15 cellular contexts compared by ENCODE assay signal in genomic region chr3:119550090-119550910, GRCh38.
A peak's percentile ranks its signal among the peaks of the same experiment; 100 is the strongest.
DNase-seq lines count a peak whose midpoint lies in the region; ATAC-seq, FAIRE-seq and TF ChIP-seq lines count a peak whose summit lies in the region.
"Had no signal": no experiment of that assay in that cellular context is flagged by ENCODE, and none has a peak within 500 bp of the region (broad histone marks: within the 10 kb centered on the region; RNA-seq: fewer than 3 reads in every experiment).

No MANE protein-coding gene starts in this region.

- ATAC-seq in GM18498 (IDR thresholded peaks at IDR 0.05; ENCODE audit: unreplicated experiment) (peak; percentile 41), GM19025 (IDR thresholded peaks at IDR 0.05; ENCODE audit: low read depth, unreplicated experiment) (peak; percentile 36), HG02642 (IDR thresholded peaks at IDR 0.05; ENCODE audit: poor library complexity, unreplicated experiment) (peak; percentile 39)

- H3F3A ChIP-seq in OCI-LY1 (ENCODE audit: insufficient read depth, low read length), result no peaks in the 10 kb centered on the region

- TF ChIP-seq CTCF in OCI-LY1 (IDR thresholded peaks at IDR 0.05; ENCODE audit: low read length), result no peak; the same call in 1 of the 2 replicates
- no peak for TF ChIP-seq CTCF in RWPE1 (conservative IDR thresholded peaks at IDR 0.05; ENCODE audit: low read depth)
- TF ChIP-seq CTCF in D721Med (IDR thresholded peaks at IDR 0.05; ENCODE audit: insufficient read depth, missing control alignments), result no peak

- POLR2A ChIA-PET in RWPE1 (lab: Yijun Ruan, JAX; ENCODE audit: low non-redundant PET), result no interaction called here

- H3K4me3 ChIP-seq in OCI-LY1 (ENCODE audit: low read depth, low read length, poor library complexity, severe bottlenecking), result no peak overlapping the region
- H3K4me3 ChIP-seq: BLaER1 treated with 17β-estradiol and CSF1 and Interleukin-3, amounts not matched to agents 10 nM and 100 nM had no signal

- H3K4me2 ChIP-seq in OCI-LY1 (ENCODE audit: low read length), result no peak overlapping the region; the same call in 1 of the 2 replicates

- H3K79me2 ChIP-seq in OCI-LY1 (ENCODE audit: insufficient read depth, low read length), result no peaks in the 10 kb centered on the region

- H3K9me3 ChIP-seq in OCI-LY1 (ENCODE audit: low read length), result no peaks in the 10 kb centered on the region
- H3K9me3 ChIP-seq: BLaER1 treated with 17β-estradiol and CSF1 and Interleukin-3, amounts not matched to agents 10 nM and 100 nM had no signal

- no peaks in the 10 kb centered on the region for H4K20me1 ChIP-seq in OCI-LY1 (ENCODE audit: insufficient read depth, low read length)
- H4K20me1 ChIP-seq: BLaER1 treated with 17β-estradiol and CSF1 and Interleukin-3, amounts not matched to agents 10 nM and 100 nM had no signal

- H3K36me3 ChIP-seq in OCI-LY1 (ENCODE audit: insufficient read depth, low read length), result no peaks in the 10 kb centered on the region

- H3K27ac ChIP-seq in OCI-LY1 (ENCODE audit: low read depth, low read length, poor library complexity, severe bottlenecking) (peak overlapping the region; percentile 16), RWPE1 (no peak overlapping the region)
- H3K27ac ChIP-seq: BLaER1 treated with 17β-estradiol and CSF1 and Interleukin-3, amounts not matched to agents 10 nM and 100 nM had no signal

- H3K9me2 ChIP-seq in OCI-LY1 (ENCODE audit: low read depth, low read length), result no peaks in the 10 kb centered on the region

- H3K27me3 ChIP-seq in OCI-LY1 (ENCODE audit: insufficient read depth, low read length), result no peaks in the 10 kb centered on the region
- H3K27me3 ChIP-seq: BLaER1 treated with 17β-estradiol and CSF1 and Interleukin-3, amounts not matched to agents 10 nM and 100 nM had no signal

- H3K9ac ChIP-seq in OCI-LY1 (ENCODE audit: low read length), result no peak overlapping the region
- H3K9ac ChIP-seq: BLaER1 treated with 17β-estradiol and CSF1 and Interleukin-3, amounts not matched to agents 10 nM and 100 nM had no signal

- H3K4me1 ChIP-seq in OCI-LY1 (ENCODE audit: insufficient read depth, low read length, severe bottlenecking), result peaks cover 16% of the 10 kb centered on the region

- FAIRE-seq in D721Med (lab: Jason Lieb, UNC), result no peak
- FAIRE-seq: HTR-8/SVneo had no signal

- DNase-seq in RWPE1 (ENCODE audit: low spot score) (no peak), NCI-H1930 (lab: John Stamatoyannopoulos, UW) (no peak), D721Med (ENCODE audit: insufficient read length, low spot score) (no peak)
- DNase-seq: activated CD4-positive, alpha-beta T cell treated with anti-CD3 and anti-CD28 coated beads, Interleukin-2, amount 50 U/mL, for 48 hours; activated effector memory CD4-positive, alpha-beta T cell treated with Interleukin-2 at 50 U/mL for 16 hours; dermis blood vessel endothelial cell; NCI-H1417 treated with DMSO at 0.1 percent for 48 hours; nucleus accumbens; T1000 had no signal

- CTCF ChIA-PET in RWPE1 (lab: Yijun Ruan, JAX), result interaction anchor here (1.0 kb wide), 1 partner anchor 9 kb away, joined by 3 read pairs; the partner anchor contains the start of gene CD80

- H2AFZ ChIP-seq in OCI-LY1 (ENCODE audit: low read length), result no peak overlapping the region
